13 cellular contexts compared by ENCODE assay signal in the genomic region with DNA sequence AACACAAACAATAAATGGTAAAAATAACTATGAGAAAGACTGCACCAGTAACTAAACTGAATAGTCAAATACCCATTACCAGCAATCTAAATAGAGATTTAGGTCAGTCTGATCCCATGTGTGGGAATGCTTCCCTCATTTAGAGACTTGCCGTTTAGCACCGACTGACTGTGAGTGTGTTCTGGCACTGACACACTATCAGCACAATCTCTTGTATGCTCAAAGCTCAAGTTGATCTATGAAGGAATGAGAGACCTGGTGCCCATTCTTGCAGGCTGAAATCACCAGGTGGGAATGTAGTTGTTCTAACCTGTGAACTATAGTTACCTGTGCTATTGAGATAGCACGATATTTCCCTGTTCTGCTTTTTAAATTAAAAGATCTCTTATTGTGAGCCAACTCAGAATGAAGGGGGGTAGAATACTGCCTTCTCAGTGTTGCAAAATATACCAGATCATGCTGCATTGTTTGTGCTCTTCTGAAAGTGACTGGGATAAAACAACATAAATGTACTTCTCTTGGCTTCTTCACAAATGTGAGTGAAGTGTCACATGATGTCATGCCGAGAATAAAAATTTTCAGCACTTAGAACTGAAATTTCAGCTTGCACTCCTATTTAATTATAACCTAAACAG.
DNase-seq lines count a peak whose midpoint lies in the region; ATAC-seq, FAIRE-seq and TF ChIP-seq lines count a peak whose summit lies in the region.
"Had no signal": no experiment of that assay in that cellular context is flagged by ENCODE, and none has a peak within 500 bp of the region (broad histone marks: within the 10 kb centered on the region; RNA-seq: fewer than 3 reads in every experiment).

No MANE protein-coding gene starts in this region.

- no peaks in the 10 kb centered on the region for H3K9me3 ChIP-seq in left ventricle myocardium inferior (replicated peaks)
- no peaks in the 10 kb centered on the region for H3K9me3 ChIP-seq in HepG2 (ENCODE audit: low read length)
- no peaks in the 10 kb centered on the region for H3K9me3 ChIP-seq in colonic mucosa
- H3K9me3 ChIP-seq: tibial artery had no signal

- H3K4me2 ChIP-seq in HepG2 (ENCODE audit: low read depth, low read length), result no peak overlapping the region

- no peak for TF ChIP-seq EP300 in HepG2 (IDR thresholded peaks at IDR 0.05; ENCODE audit: low read depth in 2 of 2, low read length in 2 of 2)
- no peak for TF ChIP-seq EP300 in HepG2 (CRISPR knock-in tag; IDR thresholded peaks at IDR 0.05; ENCODE audit: borderline replicate concordance)

- peaks cover 36% of the 10 kb centered on the region for H3K4me1 ChIP-seq in left ventricle myocardium inferior
- peaks cover 19% of the 10 kb centered on the region for H3K4me1 ChIP-seq in HepG2 (ENCODE audit: insufficient read depth, low read length)
- H3K4me1 ChIP-seq in colonic mucosa, result no peaks in the 10 kb centered on the region

- TF ChIP-seq CTCF in left ventricle myocardium inferior (IDR thresholded peaks at IDR 0.05; ENCODE audit: borderline replicate concordance), result no peak
- no peak for TF ChIP-seq CTCF in HepG2 (CRISPR knock-in tag; IDR thresholded peaks at IDR 0.05)
- no peak for TF ChIP-seq CTCF in colonic mucosa (IDR thresholded peaks at IDR 0.05)

- FAIRE-seq in HTR-8/SVneo (lab: Jason Lieb, UNC), result peak; percentile 23
- FAIRE-seq in HepG2 (lab: Jason Lieb, UNC), result no peak
- FAIRE-seq in GM19239 (lab: Jason Lieb, UNC), result no peak

- H3K9ac ChIP-seq in HepG2 (ENCODE audit: insufficient read depth, low read depth, low read length), result no peak overlapping the region
- no peak overlapping the region for H3K9ac ChIP-seq in colonic mucosa (ENCODE audit: low read depth in 2 of 2, low read length in 2 of 2)

- TF ChIP-seq POLR2A in HepG2 (IDR thresholded peaks at IDR 0.05; ENCODE audit: insufficient read depth in 1 of 2, low read depth in 2 of 2, low read length in 2 of 2), result no peak

- H4K20me1 ChIP-seq in HepG2 (ENCODE audit: insufficient read depth, low read length), result no peaks in the 10 kb centered on the region

- CTCF ChIA-PET in HepG2 (lab: Yijun Ruan, JAX; ENCODE audit: low intra/inter-chr PET ratio, low total read pairs), result interaction anchor here (0.8 to 1.5 kb wide), 2 partner anchors 109 to 419 kb away, joined by 3 to 6 read pairs; no protein-coding TSS in a partner anchor

- intact Hi-C loops in left ventricle myocardium inferior (cut with micrococcal nuclease), result no loop called here
- intact Hi-C loops in cardiac septum (cut with DNase I), result loop anchor here (5.0 kb wide), 1 partner anchor 99 kb away; a partner anchor contains a TSS
- intact Hi-C loops in HepG2 (cut with micrococcal nuclease; ENCODE audit: unreplicated experiment), result loop anchor here (5.0 kb wide), 2 partner anchors 99 to 419 kb away; a partner anchor contains a TSS
- intact Hi-C loops in colonic mucosa (cut with DNase I), result loop anchor here (5.0 to 10.0 kb wide), 2 partner anchors 287 to 419 kb away; no protein-coding TSS in a partner anchor
- intact Hi-C loops in left colon (cut with DNase I, micrococcal nuclease), result no loop called here

- DNase-seq in left ventricle myocardium inferior, result no peak
- no peak for DNase-seq in cardiac septum (ENCODE audit: low spot score)
- DNase-seq in HTR-8/SVneo (ENCODE audit: insufficient read length, low spot score), result no peak
- DNase-seq in HepG2 (ENCODE audit: low spot score), result peak; percentile 43
- no peak for DNase-seq in kidney glomerular epithelial cell (lab: John Stamatoyannopoulos, UW)
- no peak for DNase-seq in colonic mucosa
- no peak for DNase-seq in left colon
- no peak for DNase-seq in GM19239 (ENCODE audit: insufficient read length, low spot score)
- DNase-seq: activated naive CD4-positive, alpha-beta T cell treated with anti-CD3 and anti-CD28 coated beads for 36 hours; KG1; tibial artery had no signal

- H3K4me3 ChIP-seq in left ventricle myocardium inferior, result no peak overlapping the region
- H3K4me3 ChIP-seq in HepG2 (replicated peaks in 1 of 3; ENCODE audit: insufficient read depth in 1 of 3, low read depth in 2 of 3, low read length in 3 of 3), result no peak overlapping the region
- H3K4me3 ChIP-seq in colonic mucosa, result no peak overlapping the region
- H3K4me3 ChIP-seq: SK-N-MC, tibial artery had no signal

- POLR2A ChIA-PET in HepG2 (lab: Yijun Ruan, JAX), result interaction anchor here (1.3 to 2.8 kb wide), 2 partner anchors 12 to 99 kb away, joined by 3 to 13 read pairs; a partner anchor contains a TSS

- peak overlapping the region; percentile 45 for H3K27ac ChIP-seq in left ventricle myocardium inferior (replicated peaks)
- H3K27ac ChIP-seq in HepG2 (ENCODE audit: extremely low read length, insufficient read depth, low read length), result peak overlapping the region; percentile 14
- H3K27ac ChIP-seq in colonic mucosa, result no peak overlapping the region
- H3K27ac ChIP-seq: SK-N-MC, tibial artery, VCaP had no signal

- H3K27me3 ChIP-seq in left ventricle myocardium inferior (ENCODE audit: low read depth) (no peaks in the 10 kb centered on the region), HepG2 (ENCODE audit: control insufficient read depth in 1 of 2, insufficient read depth in 2 of 2, low read length in 2 of 2) (no peaks in the 10 kb centered on the region), colonic mucosa (no peaks in the 10 kb centered on the region)
- H3K27me3 ChIP-seq: tibial artery had no signal

- no peak overlapping the region for H2AFZ ChIP-seq in HepG2 (ENCODE audit: low read length)

- 34% methylated on average over 4 of the region's 4 CpGs for WGBS in HepG2 (ENCODE audit: low lambda C conversion rate)

- ATAC-seq in HepG2 (peak; percentile 59; the same call in 2 of the 3 replicates), left colon (no peak)

- no TSS peak for BruUV-seq in HepG2 (replicated peaks; lab: Mats Ljungman, UMichigan)

- H3K79me2 ChIP-seq in HepG2 (ENCODE audit: insufficient read depth, low read length), result no peaks in the 10 kb centered on the region

- H3K36me3 ChIP-seq in left ventricle myocardium inferior (no peaks in the 10 kb centered on the region), HepG2 (replicated peaks in 1 of 2; ENCODE audit: control insufficient read depth in 1 of 2, insufficient read depth in 2 of 2, low read length in 2 of 2) (peaks cover 0 to 2% of the 10 kb centered on the region in 2 experiments; a peak in 1 of 5 replicates), colonic mucosa (no peaks in the 10 kb centered on the region)
- H3K36me3 ChIP-seq: tibial artery had no signal

- no peak for TF ChIP-seq RAD21 in HepG2 (CRISPR knock-in tag; IDR thresholded peaks at IDR 0.05)

- in situ Hi-C loops in HepG2 (cut with HindIII; ENCODE audit: extremely low pct_ligation_motif_present, low pct_unique_long_range_greater_than_20kb), result loop anchor here (5.0 kb wide), 1 partner anchor 104 kb away; no protein-coding TSS in a partner anchor

TF ChIP-seq in HepG2, 621 proteins besides CTCF, POLR2A, EP300 and RAD21 (continues in another document):
- TF ChIP-seq HNF4G (IDR thresholded peaks at IDR 0.05; ENCODE audit: borderline replicate concordance, low read depth, low read length), result no peak
- no peak for TF ChIP-seq HNF4G (CRISPR knock-in tag; IDR thresholded peaks at IDR 0.05; ENCODE audit: borderline replicate concordance, low read depth)
- no peak for TF ChIP-seq RELA (CRISPR knock-in tag; IDR thresholded peaks at IDR 0.05)
- no peak for TF ChIP-seq ZNF562 (CRISPR knock-in tag; IDR thresholded peaks at IDR 0.05; ENCODE audit: borderline replicate concordance)
- no peak for TF ChIP-seq SIN3B (IDR thresholded peaks at IDR 0.05; ENCODE audit: low read length)
- TF ChIP-seq SKI (IDR thresholded peaks at IDR 0.05; ENCODE audit: partially characterized antibody), result no peak
- TF ChIP-seq MAZ (IDR thresholded peaks at IDR 0.05; ENCODE audit: borderline replicate concordance, low read depth, low read length), result no peak
- no peak for TF ChIP-seq MAZ (CRISPR knock-in tag; IDR thresholded peaks at IDR 0.05; ENCODE audit: low read depth)
- TF ChIP-seq ZNF3 (CRISPR knock-in tag; IDR thresholded peaks at IDR 0.05), result no peak
- TF ChIP-seq, protein P1, sequence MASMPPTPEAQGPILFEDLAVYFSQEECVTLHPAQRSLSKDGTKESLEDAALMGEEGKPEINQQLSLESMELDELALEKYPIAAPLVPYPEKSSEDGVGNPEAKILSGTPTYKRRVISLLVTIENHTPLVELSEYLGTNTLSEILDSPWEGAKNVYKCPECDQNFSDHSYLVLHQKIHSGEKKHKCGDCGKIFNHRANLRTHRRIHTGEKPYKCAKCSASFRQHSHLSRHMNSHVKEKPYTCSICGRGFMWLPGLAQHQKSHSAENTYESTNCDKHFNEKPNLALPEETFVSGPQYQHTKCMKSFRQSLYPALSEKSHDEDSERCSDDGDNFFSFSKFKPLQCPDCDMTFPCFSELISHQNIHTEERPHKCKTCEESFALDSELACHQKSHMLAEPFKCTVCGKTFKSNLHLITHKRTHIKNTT (CRISPR knock-in tag; IDR thresholded peaks at IDR 0.05), result no peak
- no peak for TF ChIP-seq ZNF431 (CRISPR knock-in tag; IDR thresholded peaks at IDR 0.05; ENCODE audit: borderline replicate concordance, low read depth)
- no peak for TF ChIP-seq ZNF251 (CRISPR knock-in tag; IDR thresholded peaks at IDR 0.05)
- TF ChIP-seq, protein P2, sequence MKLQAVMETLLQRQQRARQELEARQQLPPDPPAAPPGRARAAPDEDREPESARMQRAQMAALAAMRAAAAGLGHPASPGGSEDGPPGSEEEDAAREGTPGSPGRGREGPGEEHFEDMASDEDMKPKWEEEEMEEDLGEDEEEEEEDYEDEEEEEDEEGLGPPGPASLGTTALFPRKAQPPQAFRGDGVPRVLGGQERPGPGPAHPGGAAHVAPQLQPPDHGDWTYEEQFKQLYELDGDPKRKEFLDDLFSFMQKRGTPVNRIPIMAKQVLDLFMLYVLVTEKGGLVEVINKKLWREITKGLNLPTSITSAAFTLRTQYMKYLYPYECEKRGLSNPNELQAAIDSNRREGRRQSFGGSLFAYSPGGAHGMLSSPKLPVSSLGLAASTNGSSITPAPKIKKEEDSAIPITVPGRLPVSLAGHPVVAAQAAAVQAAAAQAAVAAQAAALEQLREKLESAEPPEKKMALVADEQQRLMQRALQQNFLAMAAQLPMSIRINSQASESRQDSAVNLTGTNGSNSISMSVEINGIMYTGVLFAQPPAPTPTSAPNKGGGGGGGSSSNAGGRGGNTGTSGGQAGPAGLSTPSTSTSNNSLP (IDR thresholded peaks at IDR 0.05; ENCODE audit: low read depth, low read length), result no peak
- no peak for TF ChIP-seq HDAC6 (IDR thresholded peaks at IDR 0.05; ENCODE audit: low read depth, low read length)

Comparison
In these comparisons a context has a peak if more than half of its experiments do, and no peak if none do; other contexts are left out.
1. intact Hi-C loops: an anchor here in cardiac septum (5.0 kb wide), HepG2 (5.0 kb wide) and colonic mucosa (5.0 to 10.0 kb wide); none called in left ventricle myocardium inferior and left colon.